10 cellular contexts compared by ENCODE assay signal in the genomic region with DNA sequence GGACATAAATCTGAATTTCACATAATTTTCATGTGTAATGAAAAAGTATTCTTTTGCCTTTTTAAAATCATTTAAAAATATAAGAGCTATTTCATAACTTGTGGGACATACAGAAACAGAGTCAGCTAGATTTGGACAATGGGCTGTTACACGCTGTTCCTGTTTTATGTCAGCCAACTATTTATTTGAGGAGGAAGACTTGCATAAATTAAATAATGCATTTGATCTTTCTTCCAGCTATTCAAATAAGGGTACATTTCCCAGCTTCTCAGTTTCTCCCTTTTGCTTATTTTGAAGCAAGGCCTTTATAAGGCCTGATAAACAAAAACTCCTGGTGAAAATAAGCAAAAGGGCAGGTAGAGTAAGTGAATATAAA. TPM values are rescaled to one million over a fixed set of nuclear protein-coding genes. Genes with fewer than 3 reads are reported as not detected.
A peak's percentile ranks its signal among the peaks of the same experiment; 100 is the strongest.
DNase-seq lines count a peak whose midpoint lies in the region; ATAC-seq and TF ChIP-seq lines count a peak whose summit lies in the region.
"Had no signal": no experiment of that assay in that cellular context is flagged by ENCODE, and none has a peak within 500 bp of the region (broad histone marks: within the 10 kb centered on the region; RNA-seq: fewer than 3 reads in every experiment).

No MANE protein-coding gene starts in this region.

- no peak overlapping the region for H4K8ac ChIP-seq in mesenchymal stem cell (ENCODE audit: low read length)

- no CpG with 5 or more reads among the region's 1 CpG for WGBS in mesenchymal stem cell

- no peak overlapping the region for H4K91ac ChIP-seq in mesenchymal stem cell (ENCODE audit: low read length)

- H2BK120ac ChIP-seq in mesenchymal stem cell (ENCODE audit: low read depth, low read length): no peak overlapping the region

- H3K9me3 Mint-ChIP-seq in activated CD8-positive, alpha-beta T cell treated with anti-CD3 and anti-CD28 coated beads for 36 hours: no peaks in the 10 kb centered on the region
- H3K9me3 Mint-ChIP-seq: activated naive CD8-positive, alpha-beta T cell treated with anti-CD3 and anti-CD28 coated beads for 36 hours had no signal

- POLR2A ChIA-PET in Panc1 (lab: Charles Lee): no interaction called here
- POLR2A ChIA-PET in activated CD8-positive, alpha-beta T cell treated with anti-CD3 and anti-CD28 coated beads for 36 hours (lab: Charles Lee): no interaction called here

- no peak overlapping the region for H3K4me2 ChIP-seq in mesenchymal stem cell (ENCODE audit: low read length, poor library complexity, severe bottlenecking)

- BruUV-seq in Panc1 (replicated peaks; lab: Mats Ljungman, UMichigan): no TSS peak

- no peak overlapping the region for H3K14ac ChIP-seq in mesenchymal stem cell (ENCODE audit: low read length in 2 of 2)

- no peaks in the 10 kb centered on the region; the same call in 1 of the 2 replicates for H3K36me3 ChIP-seq in Panc1 (ENCODE audit: control insufficient read depth, insufficient read depth, low read length)
- peaks cover 0 to 12% of the 10 kb centered on the region in 2 experiments for H3K36me3 ChIP-seq in mesenchymal stem cell (ENCODE audit: control insufficient read depth in 1 of 2, insufficient read depth in 2 of 2, low read depth in 1 of 2, low read length in 2 of 2)
- no peaks in the 10 kb centered on the region for H3K36me3 ChIP-seq in stomach smooth muscle (ENCODE audit: control insufficient read depth in 2 of 2, insufficient read depth in 2 of 2, low read length in 2 of 2)

- H3K9ac ChIP-seq in mesenchymal stem cell (ENCODE audit: low read length) (peak overlapping the region; percentile 89), stomach smooth muscle (ENCODE audit: low read length in 2 of 2) (peak overlapping the region in 1 of 2 donors; percentile 64)

- ATAC-seq in Panc1 (no peak), GM18517 (IDR thresholded peaks at IDR 0.05; ENCODE audit: unreplicated experiment) (no peak), HG03097 (IDR thresholded peaks at IDR 0.05; ENCODE audit: low FRiP score, unreplicated experiment) (no peak)
- ATAC-seq in activated CD8-positive, alpha-beta T cell treated with anti-CD3 and anti-CD28 coated beads for 36 hours: no peak

- no peak overlapping the region for H2AFZ ChIP-seq in mesenchymal stem cell (ENCODE audit: low read depth, low read length)

- H2BK5ac ChIP-seq in mesenchymal stem cell (ENCODE audit: low read depth, low read length, poor library complexity, severe bottlenecking): no peak overlapping the region

- no peak overlapping the region for H2BK12ac ChIP-seq in mesenchymal stem cell (ENCODE audit: low read length in 2 of 2)

- H3K36me3 Mint-ChIP-seq in activated CD8-positive, alpha-beta T cell treated with anti-CD3 and anti-CD28 coated beads for 36 hours (ENCODE audit: low read depth): peaks cover 2% of the 10 kb centered on the region

- H3K27ac ChIP-seq in Panc1 (ENCODE audit: low read length): peak overlapping the region; percentile 77
- peak overlapping the region; percentile 74 for H3K27ac ChIP-seq in cingulate gyrus (ENCODE audit: low read depth, low read length)
- no peak overlapping the region for H3K27ac ChIP-seq in mesenchymal stem cell (ENCODE audit: low read length, poor library complexity, severe bottlenecking)
- peak overlapping the region; percentile 50 for H3K27ac ChIP-seq in stomach smooth muscle (ENCODE audit: low read length)

- no peak overlapping the region for H3K4ac ChIP-seq in mesenchymal stem cell (ENCODE audit: low read depth in 1 of 2, low read length in 2 of 2)

- no peaks in the 10 kb centered on the region for H3K79me1 ChIP-seq in mesenchymal stem cell (replicated peaks; ENCODE audit: low read length, poor library complexity, severe bottlenecking)

- H3K23ac ChIP-seq in mesenchymal stem cell (ENCODE audit: low read length in 2 of 2): no peak overlapping the region

- TF ChIP-seq CTCF in Panc1 (IDR thresholded peaks at IDR 0.05): no peak
- TF ChIP-seq CTCF in activated CD8-positive, alpha-beta T cell treated with anti-CD3 and anti-CD28 coated beads for 36 hours (IDR thresholded peaks at IDR 0.05): no peak

- CTCF ChIA-PET in Panc1 (lab: Charles Lee): no interaction called here
- CTCF ChIA-PET in activated CD8-positive, alpha-beta T cell treated with anti-CD3 and anti-CD28 coated beads for 36 hours (lab: Charles Lee): interaction anchor here (1.0 to 4.9 kb wide), 5 partner anchors 10 to 85 kb away, joined by 3 to 20 read pairs (median 4); no protein-coding TSS in a partner anchor

- intact Hi-C loops in Panc1 (cut with micrococcal nuclease; ENCODE audit: unreplicated experiment): no loop called here
- intact Hi-C loops in activated CD8-positive, alpha-beta T cell treated with anti-CD3 and anti-CD28 coated beads for 36 hours (cut with micrococcal nuclease): no loop called here

- no peaks in the 10 kb centered on the region for H3K27me3 ChIP-seq in Panc1 (ENCODE audit: control insufficient read depth, insufficient read depth, low read length)
- no peaks in the 10 kb centered on the region for H3K27me3 ChIP-seq in mesenchymal stem cell (ENCODE audit: control insufficient read depth in 1 of 2, insufficient read depth in 1 of 2, low read length in 2 of 2)
- no peaks in the 10 kb centered on the region for H3K27me3 ChIP-seq in stomach smooth muscle (ENCODE audit: control insufficient read depth in 1 of 2, insufficient read depth in 2 of 2, low read length in 2 of 2)

- in situ Hi-C loops in Panc1 (cut with HindIII; ENCODE audit: low pct_unique_long_range_greater_than_20kb, low sequenced_read_pairs): no loop called here

- H3K27ac Mint-ChIP-seq in activated CD8-positive, alpha-beta T cell treated with anti-CD3 and anti-CD28 coated beads for 36 hours: no peak overlapping the region
- H3K27ac Mint-ChIP-seq: activated naive CD8-positive, alpha-beta T cell treated with anti-CD3 and anti-CD28 coated beads for 36 hours had no signal

- H3K4me3 Mint-ChIP-seq in activated CD8-positive, alpha-beta T cell treated with anti-CD3 and anti-CD28 coated beads for 36 hours: no peak overlapping the region
- H3K4me3 Mint-ChIP-seq: activated naive CD8-positive, alpha-beta T cell treated with anti-CD3 and anti-CD28 coated beads for 36 hours had no signal

- H3K4me1 Mint-ChIP-seq in activated CD8-positive, alpha-beta T cell treated with anti-CD3 and anti-CD28 coated beads for 36 hours (ENCODE audit: low read depth): peaks cover 70% of the 10 kb centered on the region

- H3K9me3 ChIP-seq in Panc1 (ENCODE audit: control insufficient read depth, insufficient read depth, low read depth, low read length) (no peaks in the 10 kb centered on the region), mesenchymal stem cell (ENCODE audit: control insufficient read depth, low read length) (no peaks in the 10 kb centered on the region), stomach smooth muscle (ENCODE audit: control insufficient read depth in 2 of 2, low read length in 2 of 2) (no peaks in the 10 kb centered on the region)

- no peak overlapping the region for H3K18ac ChIP-seq in mesenchymal stem cell (ENCODE audit: low read depth in 1 of 2, low read length in 2 of 2)

- no peak overlapping the region for H2AK5ac ChIP-seq in mesenchymal stem cell (ENCODE audit: low read length, severe bottlenecking)

- H3K4me3 ChIP-seq in Panc1 (ENCODE audit: low read depth in 2 of 2, low read length in 2 of 2) (no peak overlapping the region), mesenchymal stem cell (ENCODE audit: insufficient read depth in 1 of 2, low read depth in 1 of 2, low read length in 2 of 2) (no peak overlapping the region), stomach smooth muscle (ENCODE audit: low read length in 2 of 2) (peak overlapping the region; percentile 8 to 44)

- H3K4me1 ChIP-seq in Panc1 (ENCODE audit: control insufficient read depth, insufficient read depth, low read length) (peaks cover 33% of the 10 kb centered on the region), mesenchymal stem cell (ENCODE audit: control insufficient read depth, insufficient read depth, low read depth, low read length) (peaks cover 1% of the 10 kb centered on the region), stomach smooth muscle (ENCODE audit: control insufficient read depth, insufficient read depth, low read length) (peaks cover 27% of the 10 kb centered on the region)

- H3K27me3 Mint-ChIP-seq in activated CD8-positive, alpha-beta T cell treated with anti-CD3 and anti-CD28 coated beads for 36 hours: no peaks in the 10 kb centered on the region
- H3K27me3 Mint-ChIP-seq: activated naive CD8-positive, alpha-beta T cell treated with anti-CD3 and anti-CD28 coated beads for 36 hours had no signal

- no peak overlapping the region for H2BK15ac ChIP-seq in mesenchymal stem cell (ENCODE audit: low read depth, poor library complexity, severe bottlenecking)

- DNase-seq in Panc1 (ENCODE audit: low read depth, low spot score) (no peak), mesenchymal stem cell (no peak), NCI-H82 treated with DMSO at 0.1 percent for 48 hours (lab: John Stamatoyannopoulos, UW; ENCODE audit: unreplicated experiment) (no peak)
- no peak for DNase-seq in activated CD8-positive, alpha-beta T cell treated with anti-CD3 and anti-CD28 coated beads for 36 hours
- DNase-seq: activated naive CD8-positive, alpha-beta T cell treated with anti-CD3 and anti-CD28 coated beads for 36 hours; NCI-H774 had no signal

RNA-seq across cellular contexts. Expression of a gene that starts 6.5 kb away (rescaled TPM):
- 81.2 TPM for total RNA-seq in Panc1 (2021; ENCODE audit: unreplicated experiment)
- 61.2 TPM for polyA plus RNA-seq in Panc1 (2012; ENCODE audit: insufficient read length)
- polyA plus RNA-seq in mesenchymal stem cell (2013, experiment 1 of 2): 298 TPM
- polyA plus RNA-seq in mesenchymal stem cell (2013, experiment 2 of 2): 315 TPM
- 10 to 100 TPM; 31.7 to 32.5 TPM for total RNA-seq in activated CD8-positive, alpha-beta T cell treated with anti-CD3 and anti-CD28 coated beads for 36 hours

Comparison
In these comparisons a context has a peak if more than half of its experiments do, and no peak if none do; other contexts are left out.
1. H3K4me3 ChIP-seq: peak in stomach smooth muscle (2 of 2); none in Panc1 (0 of 2) and mesenchymal stem cell (0 of 2).